Comparison of ENCODE assay signal across 8 cellular contexts in the genomic region with DNA sequence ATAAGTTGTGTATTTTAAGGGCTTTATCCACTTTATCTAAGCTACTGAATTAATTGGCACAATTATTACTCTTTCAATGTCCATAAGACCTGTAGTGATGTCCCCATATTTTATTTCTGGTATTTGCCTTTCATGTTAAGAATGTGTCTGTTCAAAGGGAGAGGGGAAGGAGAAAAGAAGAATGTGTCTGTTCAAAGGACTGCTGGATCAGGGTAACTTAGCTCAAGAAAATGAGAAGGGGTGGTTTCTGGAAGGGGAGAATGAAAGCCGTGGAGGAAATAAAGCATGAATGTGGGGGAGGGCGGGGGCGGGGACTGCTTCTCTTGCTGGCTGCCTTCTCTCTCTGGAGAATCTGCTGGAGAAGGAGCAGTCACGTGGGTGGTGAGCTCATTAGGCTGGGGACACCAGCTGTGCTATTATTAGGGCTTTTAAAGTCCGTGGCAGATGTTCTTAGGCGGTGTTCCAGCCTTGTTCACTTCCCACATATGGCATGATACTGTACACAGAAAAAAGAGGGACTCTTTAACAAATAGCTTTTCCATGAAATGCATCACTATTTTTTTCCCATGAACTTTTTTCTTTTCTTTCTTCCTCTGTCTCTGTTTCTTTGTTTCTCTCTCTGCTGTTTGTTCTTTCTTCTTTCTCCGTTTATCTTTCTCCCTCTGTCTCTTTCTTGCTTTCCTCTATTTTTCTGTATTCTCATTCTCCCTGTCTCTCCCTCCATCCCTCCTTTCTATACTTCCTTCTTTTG.
DNase-seq lines count a peak whose midpoint lies in the region; ATAC-seq and TF ChIP-seq lines count a peak whose summit lies in the region.

No MANE protein-coding gene starts in this region.

- no peaks in the 10 kb centered on the region for H3K27me3 ChIP-seq in iPS DF 6.9 (ENCODE audit: control insufficient read depth, insufficient read depth, low read length)

- no CpG with 5 or more reads among the region's 7 CpGs for WGBS in iPS DF 6.9 (ENCODE audit: insufficient coverage, insufficient read length)

- H3K4me3 ChIP-seq in AG10803 (ENCODE audit: low read length), result peak overlapping the region; percentile 24
- no peak overlapping the region for H3K4me3 ChIP-seq in iPS DF 6.9 (ENCODE audit: low read length)

- no peak overlapping the region for H3K27ac ChIP-seq in iPS DF 6.9 (ENCODE audit: low read length)

- H3K9me3 ChIP-seq in iPS DF 6.9 (ENCODE audit: control insufficient read depth, insufficient read depth, low read length), result no peaks in the 10 kb centered on the region

- peak; percentile 98 for DNase-seq in AG10803 (ENCODE audit: low read depth)
- DNase-seq in HT-29 (ENCODE audit: low spot score), result peak; percentile 58
- DNase-seq in NOMO-1 (lab: John Stamatoyannopoulos, UW; ENCODE audit: unreplicated experiment in 2 of 2), result peak; percentile 51 to 54
- peak; percentile 85 for DNase-seq in brain pericyte (ENCODE audit: low read depth, low spot score)
- peak; percentile 70 for DNase-seq in iPS DF 6.9 (ENCODE audit: low read depth, low spot score)
- DNase-seq in retina, result peak; percentile 87
- DNase-seq in stimulated activated naive CD4-positive, alpha-beta T cell treated with Interleukin-2 at 50 U/mL for 16 hours (lab: John Stamatoyannopoulos, UW), result no peak

- peak; percentile 71 for ATAC-seq in GM18867 (IDR thresholded peaks at IDR 0.05; ENCODE audit: unreplicated experiment)

- H3K36me3 ChIP-seq in iPS DF 6.9 (ENCODE audit: control insufficient read depth, insufficient read depth, low read length), result no peaks in the 10 kb centered on the region

- no peak for TF ChIP-seq CTCF in AG10803 (conservative IDR thresholded peaks at IDR 0.05; ENCODE audit: low read length)

- peaks cover 4% of the 10 kb centered on the region; the same call in 1 of the 2 replicates for H3K4me1 ChIP-seq in iPS DF 6.9 (ENCODE audit: control insufficient read depth, insufficient read depth, low read length)
